ENCODE assay signal across 8 cellular contexts in genomic region chr14:87805315-87805723, GRCh38.
DNase-seq lines count a peak whose midpoint lies in the region; ATAC-seq and TF ChIP-seq lines count a peak whose summit lies in the region.

No MANE protein-coding gene starts in this region.

- no peaks in the 10 kb centered on the region for H3K9me3 Mint-ChIP-seq in activated CD8-positive, alpha-beta T cell treated with anti-CD3 and anti-CD28 coated beads for 36 hours

- no peaks in the 10 kb centered on the region for H3K36me3 Mint-ChIP-seq in activated CD8-positive, alpha-beta T cell treated with anti-CD3 and anti-CD28 coated beads for 36 hours (ENCODE audit: low read depth)

- ATAC-seq in GM21390 (IDR thresholded peaks at IDR 0.05; ENCODE audit: unreplicated experiment) = peak; percentile 90
- peak; percentile 72 for ATAC-seq in activated CD8-positive, alpha-beta T cell treated with anti-CD3 and anti-CD28 coated beads for 36 hours
- ATAC-seq in HG03139 (IDR thresholded peaks at IDR 0.05; ENCODE audit: unreplicated experiment) = no peak

- H3K36me3 ChIP-seq in spleen (no peaks in the 10 kb centered on the region), neuronal stem cell (replicated peaks in 1 of 2; ENCODE audit: control insufficient read depth in 2 of 2, insufficient read depth in 2 of 2, low read length in 2 of 2) (no peaks in the 10 kb centered on the region)

- no peak overlapping the region for H3K4me3 Mint-ChIP-seq in activated CD8-positive, alpha-beta T cell treated with anti-CD3 and anti-CD28 coated beads for 36 hours

- no peaks in the 10 kb centered on the region for H3K79me1 ChIP-seq in neuronal stem cell (ENCODE audit: low read depth, low read length)

- H2BK120ac ChIP-seq in neuronal stem cell (ENCODE audit: low read depth, low read length) = no peak overlapping the region

- no peak overlapping the region for H4K91ac ChIP-seq in neuronal stem cell (ENCODE audit: low read depth, low read length, poor library complexity)

- CTCF ChIA-PET in activated CD8-positive, alpha-beta T cell treated with anti-CD3 and anti-CD28 coated beads for 36 hours (lab: Charles Lee) = interaction anchor here (0.6 to 5.1 kb wide), 26 partner anchors 8 to 423 kb away, joined by 3 to 74 read pairs (median 4); no protein-coding TSS in a partner anchor

- TF ChIP-seq CTCF in activated CD8-positive, alpha-beta T cell treated with anti-CD3 and anti-CD28 coated beads for 36 hours (IDR thresholded peaks at IDR 0.05) = peak; percentile 97
- TF ChIP-seq CTCF in spleen (IDR thresholded peaks at IDR 0.05 in 8 of 11, conservative IDR thresholded peaks at IDR 0.05 in 3 of 11) = peak in 9 of 11 experiments; percentile 29 to 69 (median 55)

- no peak overlapping the region for H3K18ac ChIP-seq in neuronal stem cell (ENCODE audit: low read length)

- no peak overlapping the region for H3K23ac ChIP-seq in neuronal stem cell (ENCODE audit: low read depth, low read length, poor library complexity)

- TF ChIP-seq POLR2A in spleen (IDR thresholded peaks at IDR 0.05) = no peak

- H2BK15ac ChIP-seq in neuronal stem cell (ENCODE audit: low read length) = no peak overlapping the region

- H2AK5ac ChIP-seq in neuronal stem cell (ENCODE audit: low read depth, low read length) = no peak overlapping the region

- H2BK12ac ChIP-seq in neuronal stem cell (ENCODE audit: low read length) = no peak overlapping the region

- no peak overlapping the region for H3K27ac Mint-ChIP-seq in activated CD8-positive, alpha-beta T cell treated with anti-CD3 and anti-CD28 coated beads for 36 hours

- H3K4me2 ChIP-seq in neuronal stem cell (ENCODE audit: insufficient read depth, low read length, poor library complexity, severe bottlenecking) = no peak overlapping the region

- no peak overlapping the region for H3K4ac ChIP-seq in neuronal stem cell (ENCODE audit: low read length)

- H3K27me3 Mint-ChIP-seq in activated CD8-positive, alpha-beta T cell treated with anti-CD3 and anti-CD28 coated beads for 36 hours = no peaks in the 10 kb centered on the region

- no peak overlapping the region for H3K14ac ChIP-seq in neuronal stem cell (ENCODE audit: low read length)

- no peaks in the 10 kb centered on the region for H3K4me1 Mint-ChIP-seq in activated CD8-positive, alpha-beta T cell treated with anti-CD3 and anti-CD28 coated beads for 36 hours (ENCODE audit: low read depth)

- WGBS in spleen, 5 donors = 2 to 7% (median 4%) methylated on average over 4 of the region's 4 CpGs
- WGBS in neuronal stem cell (ENCODE audit: extremely low coverage in 2 of 2, insufficient read length in 2 of 2, insufficient replicate concordance in 1 of 2), 2 donors = no CpG with 5 or more reads among the region's 4 CpGs

- H3K27me3 ChIP-seq in spleen (replicated peaks in 1 of 7) (no peaks in the 10 kb centered on the region), neuronal stem cell (ENCODE audit: control insufficient read depth in 3 of 3, insufficient read depth in 3 of 3, low read depth in 1 of 3, low read length in 3 of 3) (no peaks in the 10 kb centered on the region)

- H3K4me1 ChIP-seq in spleen (no peaks in the 10 kb centered on the region), neuronal stem cell (ENCODE audit: control insufficient read depth in 2 of 2, insufficient read depth in 1 of 2, low read depth in 1 of 2, low read length in 2 of 2) (no peaks in the 10 kb centered on the region)

- no peak overlapping the region for H2BK5ac ChIP-seq in neuronal stem cell (ENCODE audit: low read length)

- POLR2A ChIA-PET in activated CD8-positive, alpha-beta T cell treated with anti-CD3 and anti-CD28 coated beads for 36 hours (lab: Charles Lee) = interaction anchor here (0.7 kb wide), 1 partner anchor 42 kb away, joined by 4 read pairs; no protein-coding TSS in a partner anchor

- H4K8ac ChIP-seq in neuronal stem cell (ENCODE audit: low read depth, low read length) = no peak overlapping the region

- H3K9me3 ChIP-seq in spleen (no peaks in the 10 kb centered on the region), neuronal stem cell (replicated peaks in 1 of 2; ENCODE audit: control insufficient read depth in 2 of 2, insufficient read depth in 1 of 2, low read depth in 1 of 2, low read length in 2 of 2) (peaks cover 0 to 3% of the 10 kb centered on the region in 2 donors)

- H3K27ac ChIP-seq in spleen (no peak overlapping the region), neuronal stem cell (replicated peaks; ENCODE audit: low read length) (no peak overlapping the region)

- H3K4me3 ChIP-seq in spleen (no peak overlapping the region), neuronal stem cell (ENCODE audit: low read length in 2 of 2) (no peak overlapping the region)

- no peak overlapping the region for H2AFZ ChIP-seq in neuronal stem cell (ENCODE audit: low read length)

- H3K9ac ChIP-seq in neuronal stem cell (ENCODE audit: low read depth, low read length, poor library complexity) = no peak overlapping the region

- DNase-seq in Daoy (ENCODE audit: low read depth) = peak; percentile 32
- DNase-seq in KG1 (lab: John Stamatoyannopoulos, UW) = peak; percentile 27
- DNase-seq in activated CD8-positive, alpha-beta T cell treated with anti-CD3 and anti-CD28 coated beads for 36 hours = peak; percentile 69
- DNase-seq in fibroblast of peridontal ligament (ENCODE audit: extremely low read depth) = peak; percentile 3
- DNase-seq in spleen = peak; percentile 68
- DNase-seq in neuronal stem cell (ENCODE audit: low spot score) = no peak

- intact Hi-C loops in activated CD8-positive, alpha-beta T cell treated with anti-CD3 and anti-CD28 coated beads for 36 hours (cut with micrococcal nuclease) = loop anchor here (2.0 kb wide), 1 partner anchor 91 kb away; no protein-coding TSS in a partner anchor
- intact Hi-C loops in spleen (cut with DNase I; ENCODE audit: low total_unique reads) = no loop called here
